20 cellular contexts compared by ENCODE assay signal in genomic region chr5:180324633-180324955, GRCh38. TPM values are rescaled to one million over a fixed set of nuclear protein-coding genes. Genes with fewer than 3 reads are reported as not detected.
DNase-seq lines count a peak whose midpoint lies in the region; FAIRE-seq and TF ChIP-seq lines count a peak whose summit lies in the region.
"Had no signal": no experiment of that assay in that cellular context is flagged by ENCODE, and none has a peak within 500 bp of the region (broad histone marks: within the 10 kb centered on the region; RNA-seq: fewer than 3 reads in every experiment).

No MANE protein-coding gene starts in this region.

- H3K27me3 ChIP-seq in HUES48 (ENCODE audit: control insufficient read depth, insufficient read depth, low read length) = no peaks in the 10 kb centered on the region
- H3K27me3 ChIP-seq in astrocyte (ENCODE audit: insufficient read depth, low read length) = no peaks in the 10 kb centered on the region
- H3K27me3 ChIP-seq: BLaER1 had no signal

- H3K36me3 Mint-ChIP-seq in astrocyte (ENCODE audit: low read depth, unreplicated experiment) = peaks cover 4% of the 10 kb centered on the region

- H3K36me3 ChIP-seq in HUES48 (ENCODE audit: control insufficient read depth, insufficient read depth, low read length) (peaks cover 91% of the 10 kb centered on the region), astrocyte (ENCODE audit: insufficient read depth, low read length) (peaks cover 26% of the 10 kb centered on the region)
- H3K36me3 ChIP-seq: BLaER1 had no signal

- H4K20me1 ChIP-seq in astrocyte (ENCODE audit: insufficient read depth, low read length) = peaks cover 21% of the 10 kb centered on the region
- H4K20me1 ChIP-seq: BLaER1 had no signal

- no peak overlapping the region for H3K4me3 ChIP-seq in HUES48 (ENCODE audit: low read depth, low read length)
- no peak overlapping the region for H3K4me3 ChIP-seq in astrocyte (ENCODE audit: insufficient read depth, low read depth, low read length)
- H3K4me3 ChIP-seq: BLaER1, GM12878, GM23248, SK-N-MC had no signal

- DNase-seq in astrocyte (ENCODE audit: low read depth) (no peak), medulla oblongata (ENCODE audit: extremely low spot score) (peak; percentile 27), MV-4-11 (lab: John Stamatoyannopoulos, UW) (no peak)
- no peak for DNase-seq in stimulated activated naive CD4-positive, alpha-beta T cell treated with Interleukin-2 at 50 U/mL for 16 hours (lab: John Stamatoyannopoulos, UW)
- DNase-seq in activated naive CD4-positive, alpha-beta T cell (lab: John Stamatoyannopoulos, UW) = no peak
- DNase-seq: GDM1, GM23248, NCI-H1048, NCI-H1436 treated with DMSO at 0.1 percent for 48 hours, NCI-H2029 treated with DMSO at 0.1 percent for 48 hours, NCI-H2171 treated with DMSO at 0.1 percent for 48 hours, NCI-H510A treated with DMSO at 0.1 percent for 48 hours had no signal

- no peaks in the 10 kb centered on the region; the same call in 1 of the 2 replicates for H3K4me1 ChIP-seq in HUES48 (ENCODE audit: control insufficient read depth, insufficient read depth, low read length)
- peaks cover 22% of the 10 kb centered on the region for H3K4me1 ChIP-seq in astrocyte (ENCODE audit: insufficient read depth, low read length)

- H2AFZ ChIP-seq in astrocyte (ENCODE audit: low read depth, low read length) = no peak overlapping the region
- H2AFZ ChIP-seq: GM23248 had no signal

- peak overlapping the region; percentile 15 for H3K4me2 ChIP-seq in astrocyte (ENCODE audit: low read length)
- H3K4me2 ChIP-seq: BLaER1, KMS-11 had no signal

- no peak overlapping the region for H3K9ac ChIP-seq in HUES48 (ENCODE audit: low read depth, low read length)
- H3K9ac ChIP-seq in astrocyte (ENCODE audit: low read length) = peak overlapping the region; percentile 13
- H3K9ac ChIP-seq: BLaER1, GM23248, KMS-11 had no signal

- no peak for TF ChIP-seq CTCF in astrocyte (IDR thresholded peaks at IDR 0.05; ENCODE audit: insufficient read depth, low read depth, low read length)

- peaks cover 11% of the 10 kb centered on the region for H3K79me2 ChIP-seq in astrocyte (ENCODE audit: insufficient read depth, low read length)

- H3K27me3 Mint-ChIP-seq in astrocyte (ENCODE audit: low read depth, unreplicated experiment) = no peaks in the 10 kb centered on the region

- no peak overlapping the region for H3K4me3 Mint-ChIP-seq in astrocyte (ENCODE audit: unreplicated experiment)

- H3K9me3 Mint-ChIP-seq in astrocyte (ENCODE audit: unreplicated experiment) = no peaks in the 10 kb centered on the region

- no peaks in the 10 kb centered on the region for H3K4me1 Mint-ChIP-seq in astrocyte (ENCODE audit: low read depth, unreplicated experiment)

- peak overlapping the region; percentile 40 for H3K27ac ChIP-seq in HUES48 (ENCODE audit: low read depth, low read length)
- no peak overlapping the region for H3K27ac ChIP-seq in astrocyte (ENCODE audit: low read depth, low read length)
- peak overlapping the region; percentile 79 for H3K27ac ChIP-seq in temporal lobe (ENCODE audit: low read depth, low read length)
- H3K27ac ChIP-seq: BLaER1, GM23248, KMS-11, SK-N-MC had no signal

- no peak overlapping the region for H3K27ac Mint-ChIP-seq in astrocyte (ENCODE audit: unreplicated experiment)

- no peak for FAIRE-seq in astrocyte (lab: Jason Lieb, UNC)
- FAIRE-seq: GM12878, GM18507, HepG2 had no signal

- H3K9me3 ChIP-seq in HUES48 (ENCODE audit: control insufficient read depth, insufficient read depth, low read length) (no peaks in the 10 kb centered on the region), astrocyte (ENCODE audit: insufficient read depth, low read depth, low read length) (no peaks in the 10 kb centered on the region)
- H3K9me3 ChIP-seq: BLaER1 had no signal

RNA-seq across cellular contexts. Expression of gene GFPT2, which starts 28.5 kb away (rescaled TPM):
- 14.6 and 19.0 TPM in 2 replicates for total RNA-seq in astrocyte
- total RNA-seq in temporal lobe = 8.9 TPM

RNA-seq across cellular contexts. Expression of gene MAPK9, which starts 32.7 kb away (rescaled TPM):
- total RNA-seq in astrocyte (31.6 and 34.0 TPM in 2 replicates), temporal lobe (54.6 TPM)
